Comparison of ENCODE assay signal across 21 cellular contexts in the genomic region with DNA sequence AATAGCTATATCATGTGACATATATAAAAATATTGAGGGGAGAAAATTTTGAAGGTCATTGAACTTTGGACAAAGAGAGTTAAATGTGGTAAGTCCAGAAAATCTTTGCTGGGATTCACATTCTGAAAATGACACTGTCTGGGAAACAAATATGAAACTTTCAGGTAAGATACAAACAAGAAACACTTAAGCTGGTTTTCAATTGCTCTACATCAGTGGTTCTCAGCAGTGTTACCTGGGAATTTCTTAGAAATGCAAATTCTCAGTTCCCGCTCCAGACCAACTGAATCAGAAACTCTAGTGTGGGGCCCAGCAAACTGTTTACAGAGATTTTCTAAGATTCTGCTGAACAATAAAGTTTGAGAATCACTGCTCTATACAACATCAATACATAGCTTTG.
"Had no signal": no experiment of that assay in that cellular context is flagged by ENCODE, and none has a peak within 500 bp of the region (broad histone marks: within the 10 kb centered on the region; RNA-seq: fewer than 3 reads in every experiment).

No MANE protein-coding gene starts in this region.

- H3K27me3 ChIP-seq: breast epithelium, esophagus muscularis mucosa, foreskin keratinocyte, heart right ventricle, left lung, suprapubic skin, upper lobe of right lung had no signal

- ATAC-seq: activated CD8-positive, alpha-beta T cell treated with anti-CD3 and anti-CD28 coated beads for 36 hours; activated naive CD8-positive, alpha-beta T cell treated with anti-CD3 and anti-CD28 coated beads, Interleukin-2, amount 50 U/mL, for 24 hours; foreskin keratinocyte; heart right ventricle; left lung; lower lobe of right lung; natural killer cell; right cardiac atrium; upper lobe of right lung; WTC11 had no signal

- H3K4me1 ChIP-seq: breast epithelium, upper lobe of right lung had no signal

- DNase-seq: activated CD4-positive, alpha-beta T cell treated with anti-CD3 and anti-CD28 coated beads, Interleukin-2, amount 50 U/mL, for 1 hour; activated CD8-positive, alpha-beta T cell treated with anti-CD3 and anti-CD28 coated beads for 36 hours; activated naive CD8-positive, alpha-beta T cell treated with anti-CD3 and anti-CD28 coated beads, Interleukin-2, amount 50 U/mL, for 24 hours; activated T-cell treated with anti-CD3 and anti-CD28 coated beads, Interleukin-2, amount 50 U/mL, for 48 hours; amygdala; central memory CD4-positive, alpha-beta T cell; foreskin keratinocyte; heart right ventricle; left lung; lower lobe of right lung; mesenchymal stem cell; natural killer cell; right cardiac atrium; stimulated activated naive CD4-positive, alpha-beta T cell; tibial artery; upper lobe of right lung had no signal

- H3K36me3 ChIP-seq: breast epithelium, esophagus muscularis mucosa, heart right ventricle, left lung, lower lobe of right lung, suprapubic skin, tibial artery, upper lobe of right lung had no signal

- FAIRE-seq: islet of Langerhans had no signal

- H3K9me3 ChIP-seq: breast epithelium, esophagus muscularis mucosa, heart right ventricle, left lung, lower lobe of right lung, suprapubic skin, tibial artery, upper lobe of right lung had no signal

- H3K4me3 ChIP-seq: breast epithelium, esophagus muscularis mucosa, heart right ventricle, left lung, lower lobe of right lung, suprapubic skin, tibial artery, upper lobe of right lung had no signal

- H3K27ac ChIP-seq: breast epithelium, esophagus muscularis mucosa, foreskin keratinocyte, heart right ventricle, left lung, lower lobe of right lung, suprapubic skin, tibial artery, upper lobe of right lung had no signal
